Comparison of ENCODE assay signal across 11 cellular contexts in the genomic region with DNA sequence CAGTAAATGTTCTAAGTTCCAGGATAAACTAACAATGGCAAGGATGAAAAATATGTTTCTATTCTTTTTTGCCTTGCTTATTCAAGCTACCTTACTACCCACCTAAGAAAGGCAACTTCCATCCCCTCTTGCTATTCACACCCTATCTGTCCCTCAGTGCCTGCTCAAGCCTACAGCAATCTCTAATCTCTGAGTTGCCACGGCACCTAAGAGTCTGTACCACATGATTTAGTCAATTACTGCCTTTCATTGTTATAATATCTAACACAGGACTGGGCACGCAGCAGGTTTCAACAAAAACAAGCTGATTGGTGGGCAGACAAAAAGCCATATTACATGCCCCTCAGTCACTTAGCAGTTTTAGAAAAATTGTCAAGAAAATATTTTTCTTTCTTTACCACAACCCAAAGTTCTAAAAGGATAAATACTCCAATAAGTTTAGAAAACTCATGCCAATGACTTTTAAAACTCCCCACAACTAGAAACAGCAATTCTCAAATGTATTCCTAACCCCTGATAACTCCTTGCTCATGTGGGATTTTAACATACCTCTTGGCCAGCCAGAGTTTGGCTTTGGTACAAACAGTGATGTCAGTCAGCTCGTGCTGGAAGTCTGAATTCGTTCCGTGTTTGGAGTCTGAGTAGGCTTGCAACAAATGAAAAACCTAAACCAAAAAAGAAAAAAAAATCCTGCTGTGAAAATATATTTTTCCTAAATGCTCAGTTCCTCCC.
DNase-seq lines count a peak whose midpoint lies in the region; ATAC-seq, FAIRE-seq and TF ChIP-seq lines count a peak whose summit lies in the region.
"Had no signal": no experiment of that assay in that cellular context is flagged by ENCODE, and none has a peak within 500 bp of the region (broad histone marks: within the 10 kb centered on the region; RNA-seq: fewer than 3 reads in every experiment).

No MANE protein-coding gene starts in this region.

- peaks cover 93% of the 10 kb centered on the region for H3K4me1 Mint-ChIP-seq in chondrocyte (ENCODE audit: low read depth)

- H3K9me3 ChIP-seq in IMR-90 (ENCODE audit: control insufficient read depth, insufficient read depth, low read length), result no peaks in the 10 kb centered on the region
- H3K9me3 ChIP-seq in subcutaneous abdominal adipose tissue (ENCODE audit: control insufficient read depth in 5 of 5, low read length in 5 of 5), result no peaks in the 10 kb centered on the region

- H3K27me3 Mint-ChIP-seq in chondrocyte (ENCODE audit: low read depth), result no peaks in the 10 kb centered on the region
- H3K27me3 Mint-ChIP-seq: activated T-cell treated with anti-CD3 and anti-CD28 coated beads, Interleukin-2, amount 50 U/mL, for 24 hours had no signal

- peaks cover 2% of the 10 kb centered on the region for H3K36me3 Mint-ChIP-seq in chondrocyte (ENCODE audit: low read depth)

- no peak overlapping the region for H2AK9ac ChIP-seq in IMR-90 (replicated peaks; ENCODE audit: low read depth, low read length, poor library complexity)

- TF ChIP-seq CTCF in IMR-90 (conservative IDR thresholded peaks at IDR 0.05; ENCODE audit: low read depth, low read length) (no peak), chondrocyte (IDR thresholded peaks at IDR 0.05) (no peak)

- H3K23ac ChIP-seq in IMR-90 (ENCODE audit: low read depth, low read length), result peak overlapping the region; percentile 74

- intact Hi-C loops in IMR-90 (cut with micrococcal nuclease), result loop anchor here (5.0 kb wide), 1 partner anchor 116 kb away; a partner anchor contains a TSS

- H2AFZ ChIP-seq in IMR-90 (replicated peaks; ENCODE audit: low read length, poor library complexity), result no peak overlapping the region

- TF ChIP-seq RAD21 in IMR-90 (IDR thresholded peaks at IDR 0.05; ENCODE audit: low read length), result no peak

- H3K14ac ChIP-seq in IMR-90 (replicated peaks; ENCODE audit: low read depth, low read length), result peak overlapping the region; percentile 82

- peak overlapping the region; percentile 87; the same call in 2 of the 3 replicates for H2BK15ac ChIP-seq in IMR-90 (ENCODE audit: low read depth, low read length)

- in situ Hi-C loops in IMR-90 (cut with MboI; ENCODE audit: low sequenced_read_pairs), result no loop called here

- H2BK5ac ChIP-seq in IMR-90 (ENCODE audit: low read depth, low read length, poor library complexity, severe bottlenecking), result peak overlapping the region; percentile 27

- peak overlapping the region; percentile 88 for H3K4ac ChIP-seq in IMR-90 (ENCODE audit: low read depth, low read length)

- peak overlapping the region; percentile 84 for H2BK120ac ChIP-seq in IMR-90 (ENCODE audit: low read depth, low read length)

- no peaks in the 10 kb centered on the region for H3K36me3 ChIP-seq in IMR-90 (ENCODE audit: control insufficient read depth, insufficient read depth, low read length)
- peaks cover 0 to 5% (median 0%) of the 10 kb centered on the region in 5 donors for H3K36me3 ChIP-seq in subcutaneous abdominal adipose tissue (ENCODE audit: control insufficient read depth in 5 of 5, insufficient read depth in 5 of 5, low read length in 5 of 5)

- WGBS in IMR-90 (ENCODE audit: extremely low coverage in 2 of 2, insufficient read length in 1 of 2), 2 experiments, result no CpG with 5 or more reads among the region's 5 CpGs

- TF ChIP-seq POLR2A in IMR-90 (IDR thresholded peaks at IDR 0.05; ENCODE audit: low read depth, low read length), result no peak

- ATAC-seq in IMR-90 (ENCODE audit: low read depth) (peak; percentile 69), left lobe of liver (peak; percentile 80)

- H2AK5ac ChIP-seq in IMR-90 (ENCODE audit: low read depth, low read length), result peak overlapping the region; percentile 71; the same call in 1 of the 2 replicates

- BruUV-seq in IMR-90 (replicated peaks; lab: Mats Ljungman, UMichigan), result no TSS peak

- H4K8ac ChIP-seq in IMR-90 (ENCODE audit: low read depth in 2 of 2, low read length in 2 of 2), result peak overlapping the region; percentile 22 to 62; a peak in 3 of 4 replicates

- peaks cover 3% of the 10 kb centered on the region for H3K9me3 Mint-ChIP-seq in chondrocyte (ENCODE audit: low read depth)
- H3K9me3 Mint-ChIP-seq: activated T-cell treated with anti-CD3 and anti-CD28 coated beads, Interleukin-2, amount 50 U/mL, for 24 hours had no signal

- peak overlapping the region; percentile 35 for H3K4me2 ChIP-seq in IMR-90 (ENCODE audit: low read depth, low read length)

- H3K4me3 Mint-ChIP-seq in chondrocyte (ENCODE audit: unreplicated experiment), result no peak overlapping the region
- H3K4me3 Mint-ChIP-seq: activated T-cell treated with anti-CD3 and anti-CD28 coated beads, Interleukin-2, amount 50 U/mL, for 24 hours had no signal

- peak overlapping the region; percentile 79 for H2BK20ac ChIP-seq in IMR-90 (ENCODE audit: low read depth, low read length)

- peaks cover 23% of the 10 kb centered on the region for H3K9me1 ChIP-seq in IMR-90 (ENCODE audit: insufficient read depth, low read length)

- no peaks in the 10 kb centered on the region; the same call in 1 of the 2 replicates for H4K20me1 ChIP-seq in IMR-90 (ENCODE audit: insufficient read depth, low read length)

- dilution Hi-C loops in IMR-90 (cut with HindIII; ENCODE audit: low sequenced_read_pairs, unreplicated experiment), result no loop called here

- H3K4me1 ChIP-seq in IMR-90 (ENCODE audit: control insufficient read depth, insufficient read depth, low read length) (peaks cover 39% of the 10 kb centered on the region), subcutaneous abdominal adipose tissue (ENCODE audit: control insufficient read depth in 5 of 5, insufficient read depth in 5 of 5, low read length in 5 of 5) (peaks cover 11 to 66% (median 58%) of the 10 kb centered on the region in 5 donors)

- H3K56ac ChIP-seq in IMR-90 (ENCODE audit: extremely low read depth, insufficient read depth, low read length), result peak overlapping the region; percentile 28; the same call in 1 of the 2 replicates

- peaks cover 0 to 10% of the 10 kb centered on the region in 2 experiments; a peak in 1 of 4 replicates for H3K79me1 ChIP-seq in IMR-90 (ENCODE audit: low read depth in 1 of 2, low read length in 2 of 2)

- H3K27me3 ChIP-seq in IMR-90 (ENCODE audit: control insufficient read depth, insufficient read depth, low read length) (no peaks in the 10 kb centered on the region), subcutaneous abdominal adipose tissue (ENCODE audit: control insufficient read depth in 5 of 5, insufficient read depth in 4 of 5, low read length in 5 of 5) (no peaks in the 10 kb centered on the region)

- peak overlapping the region; percentile 41; the same call in 1 of the 2 replicates for H4K91ac ChIP-seq in IMR-90 (ENCODE audit: insufficient read depth, low read depth, low read length)

- H3K27ac ChIP-seq in IMR-90 (ENCODE audit: insufficient read depth, low read length) (peak overlapping the region; percentile 92; the same call in 1 of the 2 replicates), subcutaneous abdominal adipose tissue (ENCODE audit: low read depth, low read length) (peak overlapping the region; percentile 89)

- POLR2A ChIA-PET in IMR-90 (lab: Charles Lee; ENCODE audit: unreplicated experiment), result no interaction called here

- H3K4me3 ChIP-seq in IMR-90 (ENCODE audit: insufficient read depth, low read depth, low read length) (no peak overlapping the region), subcutaneous abdominal adipose tissue (ENCODE audit: low read depth in 1 of 5, low read length in 5 of 5) (no peak overlapping the region)

- CTCF ChIA-PET in IMR-90 (lab: Yijun Ruan, JAX), result interaction anchor here (0.6 to 0.7 kb wide), 2 partner anchors 17 to 451 kb away, joined by 3 to 8 read pairs; no protein-coding TSS in a partner anchor

- FAIRE-seq in RCC 7860 (lab: Jason Lieb, UNC), result no peak
- FAIRE-seq: GM12891 had no signal

- H3K27ac Mint-ChIP-seq in chondrocyte (ENCODE audit: unreplicated experiment), result peak overlapping the region; percentile 92
- H3K27ac Mint-ChIP-seq: activated T-cell treated with anti-CD3 and anti-CD28 coated beads, Interleukin-2, amount 50 U/mL, for 24 hours had no signal

- peak overlapping the region; percentile 66 for H4K5ac ChIP-seq in IMR-90 (ENCODE audit: low read depth, low read length)

- peak overlapping the region; percentile 55 for H3K18ac ChIP-seq in IMR-90 (ENCODE audit: low read depth, low read length)

- peak overlapping the region; percentile 27 for H3K9ac ChIP-seq in IMR-90 (ENCODE audit: low read depth, low read length)
- H3K9ac ChIP-seq in subcutaneous abdominal adipose tissue (ENCODE audit: low read length in 5 of 5), result peak overlapping the region in 3 of 5 donors; percentile 14 to 60 (median 36)

- DNase-seq in IMR-90 (peak; percentile 97), chondrocyte (ENCODE audit: low spot score) (no peak), left lobe of liver (ENCODE audit: low spot score) (peak; percentile 75), RCC 7860 (ENCODE audit: low spot score) (no peak), NCI-H2171 treated with DMSO at 0.1 percent for 48 hours (lab: John Stamatoyannopoulos, UW) (no peak), OCI-M2 (lab: John Stamatoyannopoulos, UW; ENCODE audit: unreplicated experiment) (no peak)
- no peak for DNase-seq in activated CD8-positive, alpha-beta memory T cell treated with anti-CD3 and anti-CD28 coated beads, Interleukin-2, amount 50 U/mL, for 48 hours
- DNase-seq: activated T-cell treated with anti-CD3 and anti-CD28 coated beads, Interleukin-2, amount 50 U/mL, for 24 hours; stimulated activated CD8-positive, alpha-beta memory T cell treated with anti-CD3 and anti-CD28 coated beads, Interleukin-4, amount 100 ng/mL, for 48 hours had no signal

TF ChIP-seq in IMR-90, 13 proteins besides CTCF, POLR2A, EP300 and RAD21 (continues in another document):
- TF ChIP-seq, protein P1, sequence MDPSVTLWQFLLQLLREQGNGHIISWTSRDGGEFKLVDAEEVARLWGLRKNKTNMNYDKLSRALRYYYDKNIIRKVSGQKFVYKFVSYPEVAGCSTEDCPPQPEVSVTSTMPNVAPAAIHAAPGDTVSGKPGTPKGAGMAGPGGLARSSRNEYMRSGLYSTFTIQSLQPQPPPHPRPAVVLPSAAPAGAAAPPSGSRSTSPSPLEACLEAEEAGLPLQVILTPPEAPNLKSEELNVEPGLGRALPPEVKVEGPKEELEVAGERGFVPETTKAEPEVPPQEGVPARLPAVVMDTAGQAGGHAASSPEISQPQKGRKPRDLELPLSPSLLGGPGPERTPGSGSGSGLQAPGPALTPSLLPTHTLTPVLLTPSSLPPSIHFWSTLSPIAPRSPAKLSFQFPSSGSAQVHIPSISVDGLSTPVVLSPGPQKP (IDR thresholded peaks at IDR 0.05; ENCODE audit: borderline replicate concordance, low read depth, low read length), result no peak
- TF ChIP-seq BHLHE40 (IDR thresholded peaks at IDR 0.05; ENCODE audit: low read depth, low read length) (peak; percentile 92), CEBPB (IDR thresholded peaks at IDR 0.05; ENCODE audit: low read depth, low read length) (peak; percentile 9; the same call in 1 of the 2 replicates), MAZ (IDR thresholded peaks at IDR 0.05; ENCODE audit: borderline replicate concordance, low read depth, low read length) (no peak)

Comparison
In these comparisons a context has a peak if more than half of its experiments do, and no peak if none do; other contexts are left out.
1. DNase-seq: peak in IMR-90 (single experiment) and left lobe of liver (single experiment); none in chondrocyte (single experiment), RCC 7860 (single experiment), activated CD8-positive, alpha-beta memory T cell treated with anti-CD3 and anti-CD28 coated beads, Interleukin-2, amount 50 U/mL, for 48 hours (single experiment), NCI-H2171 treated with DMSO at 0.1 percent for 48 hours (single experiment) and OCI-M2 (single experiment).